Comparison of ENCODE assay signal across 9 cellular contexts in genomic region chr17:43932923-43933322, GRCh38. TPM values are rescaled to one million over a fixed set of nuclear protein-coding genes. Genes with fewer than 3 reads are reported as not detected.
"Had no signal": no experiment of that assay in that cellular context is flagged by ENCODE, and none has a peak within 500 bp of the region (broad histone marks: within the 10 kb centered on the region; RNA-seq: fewer than 3 reads in every experiment).

No MANE protein-coding gene starts in this region.

- FAIRE-seq: G401.6, GM12878, GM12891, GM12892, GM18507, GM19239 had no signal

- DNase-seq: GDM1, GF-D8 had no signal

- ATAC-seq: GM12878 had no signal

- H3K4me3 ChIP-seq: GM12878 had no signal

RNA-seq across cellular contexts. Expression of gene PPY, which starts 9.4 kb away (rescaled TPM):
- total RNA-seq: G401, GM12878 had no signal

RNA-seq across cellular contexts. Expression of gene PYY, which starts 20.8 kb away (rescaled TPM):
- total RNA-seq: G401, GM12878 had no signal
